Comparison of ENCODE assay signal across 8 cellular contexts in genomic region chr10:71211759-71212248, GRCh38. TPM values are rescaled to one million over a fixed set of nuclear protein-coding genes. Genes with fewer than 3 reads are reported as not detected.
DNase-seq lines count a peak whose midpoint lies in the region; ATAC-seq and FAIRE-seq lines count a peak whose summit lies in the region.

No MANE protein-coding gene starts in this region.

- H3K36me3 ChIP-seq in HUES6 (ENCODE audit: control insufficient read depth, insufficient read depth, low read length) (no peaks in the 10 kb centered on the region), iPS-18a (ENCODE audit: control insufficient read depth, low read depth, low read length) (no peaks in the 10 kb centered on the region), small intestine (ENCODE audit: control insufficient read depth in 2 of 2, insufficient read depth in 2 of 2, low read length in 2 of 2) (no peaks in the 10 kb centered on the region)

- no peaks in the 10 kb centered on the region for H3K36me3 Mint-ChIP-seq in activated T-helper 17 cell treated with anti-CD3 and anti-CD28 coated beads, Interleukin-2, amount 50 U/mL, for 72 hours (ENCODE audit: low read depth)

- H3K4me1 ChIP-seq in HUES6 (ENCODE audit: control insufficient read depth, insufficient read depth, low read length) (peaks cover 46% of the 10 kb centered on the region), iPS-18a (ENCODE audit: control insufficient read depth, low read depth, low read length) (peaks cover 43% of the 10 kb centered on the region), small intestine (ENCODE audit: control insufficient read depth in 2 of 2, insufficient read depth in 1 of 2, low read depth in 1 of 2, low read length in 1 of 2) (peaks cover 0 to 2% of the 10 kb centered on the region in 2 donors)

- H3K9me3 Mint-ChIP-seq in activated T-helper 17 cell treated with anti-CD3 and anti-CD28 coated beads, Interleukin-2, amount 50 U/mL, for 72 hours = no peaks in the 10 kb centered on the region

- no peak for FAIRE-seq in small intestine (lab: Jason Lieb, UNC)

- peak overlapping the region; percentile 93 for H3K4me3 ChIP-seq in HUES6 (ENCODE audit: low read depth, low read length)
- peak overlapping the region; percentile 59 for H3K4me3 ChIP-seq in iPS-18a (ENCODE audit: low read length)
- H3K4me3 ChIP-seq in small intestine (ENCODE audit: low read depth in 1 of 2, low read length in 2 of 2) = peak overlapping the region in 1 of 2 donors; percentile 57

- H3K27ac Mint-ChIP-seq in activated T-helper 17 cell treated with anti-CD3 and anti-CD28 coated beads, Interleukin-2, amount 50 U/mL, for 72 hours = no peak overlapping the region

- H3K9me3 ChIP-seq in HUES6 (ENCODE audit: control insufficient read depth, insufficient read depth, low read depth, low read length) = no peaks in the 10 kb centered on the region
- H3K9me3 ChIP-seq in iPS-18a (ENCODE audit: control insufficient read depth, low read depth, low read length) = no peaks in the 10 kb centered on the region
- H3K9me3 ChIP-seq in small intestine (ENCODE audit: control insufficient read depth, low read depth) = no peaks in the 10 kb centered on the region

- peak; percentile 42 for DNase-seq in small intestine
- no peak for DNase-seq in NCI-H187 treated with DMSO at 0.1 percent for 48 hours (lab: John Stamatoyannopoulos, UW)
- no peak for DNase-seq in A172 (ENCODE audit: low spot score)
- DNase-seq in HPDE6-E6E7 (ENCODE audit: extremely low spot score) = no peak

- no peaks in the 10 kb centered on the region for H3K4me1 Mint-ChIP-seq in activated T-helper 17 cell treated with anti-CD3 and anti-CD28 coated beads, Interleukin-2, amount 50 U/mL, for 72 hours

- peaks cover 53% of the 10 kb centered on the region for H3K27me3 ChIP-seq in HUES6 (ENCODE audit: control insufficient read depth, insufficient read depth, low read length)
- peaks cover 72% of the 10 kb centered on the region for H3K27me3 ChIP-seq in iPS-18a (ENCODE audit: control insufficient read depth, insufficient read depth, low read length)
- peaks cover 7 to 17% of the 10 kb centered on the region in 2 donors for H3K27me3 ChIP-seq in small intestine (ENCODE audit: control insufficient read depth in 2 of 2, insufficient read depth in 2 of 2, low read length in 2 of 2)

- H3K9ac ChIP-seq in HUES6 (ENCODE audit: low read length) (peak overlapping the region; percentile 29), iPS-18a (ENCODE audit: low read length) (no peak overlapping the region)

- peaks cover 52% of the 10 kb centered on the region for H3K27me3 Mint-ChIP-seq in activated T-helper 17 cell treated with anti-CD3 and anti-CD28 coated beads, Interleukin-2, amount 50 U/mL, for 72 hours

- whole genome bisulfite sequencing in small intestine, 3 donors = 0 to 8% (median 8%) methylated on average over 6 of the region's 6 CpGs

- no peak overlapping the region for H3K27ac ChIP-seq in HUES6 (ENCODE audit: low read depth, low read length)
- no peak overlapping the region for H3K27ac ChIP-seq in iPS-18a (ENCODE audit: low read length)
- H3K27ac ChIP-seq in small intestine (ENCODE audit: low read depth in 1 of 2, low read length in 1 of 2) = no peak overlapping the region

- H3K4me3 Mint-ChIP-seq in activated T-helper 17 cell treated with anti-CD3 and anti-CD28 coated beads, Interleukin-2, amount 50 U/mL, for 72 hours = peak overlapping the region; percentile 26

- no peak for ATAC-seq in activated T-helper 17 cell treated with anti-CD3 and anti-CD28 coated beads, Interleukin-2, amount 50 U/mL, for 72 hours (replicated peaks)
- no peak for ATAC-seq in HG03135 (IDR thresholded peaks at IDR 0.05; ENCODE audit: unreplicated experiment)

RNA-seq across cellular contexts. Expression of gene UNC5B, which starts 0.6 kb away (rescaled TPM):
- total RNA-seq in activated T-helper 17 cell treated with anti-CD3 and anti-CD28 coated beads, Interleukin-2, amount 50 U/mL, for 72 hours = under 1 TPM in 1 of 2 donors, not detected in 1; 0.04 TPM
- polyA plus RNA-seq in small intestine = 10 to 100 TPM in 1 of 3 donors, 1 to 10 TPM in 1, under 1 TPM in 1; 0.27 to 10.9 (median 2.5) TPM
- total RNA-seq in A172 (2014; rRNA removed; shearing (Covaris generic)) = 2.3 and 4.6 TPM in 2 replicates
